Comparison of ENCODE assay signal across 31 cellular contexts in genomic region chr1:117779364-117779763, GRCh38.
"Had no signal": no experiment of that assay in that cellular context is flagged by ENCODE, and none has a peak within 500 bp of the region (broad histone marks: within the 10 kb centered on the region; RNA-seq: fewer than 3 reads in every experiment).

No MANE protein-coding gene starts in this region.

- H3K4me3 ChIP-seq: pancreas, psoas muscle, skin epidermis, smooth muscle cell, spleen, suprapubic skin, testis, tibial artery, transverse colon, upper lobe of right lung, uterus had no signal

- H3K27me3 ChIP-seq: neutrophil, pancreas, spleen, suprapubic skin, testis, tibial artery, transverse colon, upper lobe of right lung, uterus had no signal

- H3K4me1 ChIP-seq: pancreas, spleen, suprapubic skin, testis, upper lobe of right lung had no signal

- H3K4me2 ChIP-seq: smooth muscle cell had no signal

- DNase-seq: naive B cell; naive thymus-derived CD8-positive, alpha-beta T cell; nephron progenitor cell; nucleus accumbens; pancreas; psoas muscle; right cardiac atrium; spleen; stimulated activated CD4-positive, alpha-beta T cell treated with anti-CD3 and anti-CD28 coated beads, Interleukin-12 subunit alpha, Interleukin-12 subunit beta, amount 100 ng/mL, for 4 hours; stimulated activated CD4-positive, alpha-beta T cell treated with anti-CD3 and anti-CD28 coated beads, Interleukin-1b, Interleukin-23, amount 100 ng/mL, for 48 hours; stimulated activated CD4-positive, alpha-beta T cell treated with anti-CD3 and anti-CD28 coated beads, Interleukin-4, amount 100 ng/mL, for 1 hour; stimulated activated CD4-positive, alpha-beta T cell treated with anti-CD3 and anti-CD28 coated beads, Interleukin-4, amount 100 ng/mL, for 4 hours; stimulated activated CD8-positive, alpha-beta memory T cell treated with anti-CD3 and anti-CD28 coated beads, Interleukin-4, amount 100 ng/mL, for 48 hours; stimulated activated naive CD4-positive, alpha-beta T cell; stimulated activated naive CD8-positive, alpha-beta T cell treated with anti-CD3 and anti-CD28 coated beads, Interleukin-15, amount 100 ng/mL, for 72 hours; stimulated activated naive CD8-positive, alpha-beta T cell treated with anti-CD3 and anti-CD28 coated beads, Interleukin-15, Interleukin-2, amounts not matched to agents 100 U/mL and 50 U/mL, for 24 hours; substantia nigra; testis; tibial artery; transverse colon; upper lobe of right lung; uterus had no signal

- H3K4me1 Mint-ChIP-seq: naive B cell; naive thymus-derived CD8-positive, alpha-beta T cell; stimulated activated naive CD8-positive, alpha-beta T cell treated with anti-CD3 and anti-CD28 coated beads, Interleukin-15, amount 100 ng/mL, for 72 hours had no signal

- ATAC-seq: naive thymus-derived CD8-positive, alpha-beta T cell; natural killer cell treated with Interleukin-12 subunit alpha and Interleukin-12 subunit beta and Interleukin-15 and Interleukin-18, amount 100 ng/mL, for 72 hours; pancreas; psoas muscle; right cardiac atrium; sciatic nerve; stimulated activated naive CD8-positive, alpha-beta T cell treated with anti-CD3 and anti-CD28 coated beads, Interleukin-15, amount 100 ng/mL, for 72 hours; stimulated activated naive CD8-positive, alpha-beta T cell treated with anti-CD3 and anti-CD28 coated beads, Interleukin-15, Interleukin-2, amounts not matched to agents 100 U/mL and 50 U/mL, for 24 hours; upper lobe of right lung had no signal

- H3K9me3 ChIP-seq: neutrophil, pancreas, psoas muscle, spleen, suprapubic skin, testis, tibial artery, transverse colon, upper lobe of right lung had no signal

- H3K36me3 ChIP-seq: neutrophil, pancreas, spleen, suprapubic skin, tibial artery, transverse colon, upper lobe of right lung, uterus had no signal

- H3K9me3 Mint-ChIP-seq: natural killer cell treated with Interleukin-12 subunit alpha and Interleukin-12 subunit beta and Interleukin-15 and Interleukin-18, amount 100 ng/mL, for 72 hours; stimulated activated memory B cell treated with anti-CD40 and anti-IgM and Interleukin-4, amounts not matched to agents 10 μg/mL and 1 μg/mL and 100 μg/mL, for 72 hours; stimulated activated naive CD8-positive, alpha-beta T cell treated with anti-CD3 and anti-CD28 coated beads, Interleukin-15, amount 100 ng/mL, for 72 hours had no signal

- H3K4me3 Mint-ChIP-seq: naive B cell; naive thymus-derived CD8-positive, alpha-beta T cell; natural killer cell treated with Interleukin-12 subunit alpha and Interleukin-12 subunit beta and Interleukin-15 and Interleukin-18, amount 100 ng/mL, for 72 hours; nephron progenitor cell; neural crest cell; stimulated activated memory B cell treated with anti-CD40 and anti-IgM and Interleukin-4, amounts not matched to agents 10 μg/mL and 1 μg/mL and 100 μg/mL, for 72 hours; stimulated activated naive CD8-positive, alpha-beta T cell treated with anti-CD3 and anti-CD28 coated beads, Interleukin-15, amount 100 ng/mL, for 72 hours had no signal

- H3K36me3 Mint-ChIP-seq: naive B cell; natural killer cell treated with Interleukin-12 subunit alpha and Interleukin-12 subunit beta and Interleukin-15 and Interleukin-18, amount 100 ng/mL, for 72 hours; stimulated activated memory B cell treated with anti-CD40 and anti-IgM and Interleukin-4, amounts not matched to agents 10 μg/mL and 1 μg/mL and 100 μg/mL, for 72 hours had no signal

- H3K27ac Mint-ChIP-seq: naive B cell; naive thymus-derived CD8-positive, alpha-beta T cell; natural killer cell treated with Interleukin-12 subunit alpha and Interleukin-12 subunit beta and Interleukin-15 and Interleukin-18, amount 100 ng/mL, for 72 hours; nephron progenitor cell; progenitor cell of endocrine pancreas; stimulated activated memory B cell treated with anti-CD40 and anti-IgM and Interleukin-4, amounts not matched to agents 10 μg/mL and 1 μg/mL and 100 μg/mL, for 72 hours; stimulated activated naive CD8-positive, alpha-beta T cell treated with anti-CD3 and anti-CD28 coated beads, Interleukin-15, amount 100 ng/mL, for 72 hours had no signal

- H3K27ac ChIP-seq: neutrophil, pancreas, psoas muscle, skin epidermis, spleen, suprapubic skin, testis, tibial artery, transverse colon, upper lobe of right lung had no signal

- H3K27me3 Mint-ChIP-seq: progenitor cell of endocrine pancreas had no signal

- FAIRE-seq: pancreas had no signal
